ENCODE assay signal across 8 cellular contexts in the genomic region with DNA sequence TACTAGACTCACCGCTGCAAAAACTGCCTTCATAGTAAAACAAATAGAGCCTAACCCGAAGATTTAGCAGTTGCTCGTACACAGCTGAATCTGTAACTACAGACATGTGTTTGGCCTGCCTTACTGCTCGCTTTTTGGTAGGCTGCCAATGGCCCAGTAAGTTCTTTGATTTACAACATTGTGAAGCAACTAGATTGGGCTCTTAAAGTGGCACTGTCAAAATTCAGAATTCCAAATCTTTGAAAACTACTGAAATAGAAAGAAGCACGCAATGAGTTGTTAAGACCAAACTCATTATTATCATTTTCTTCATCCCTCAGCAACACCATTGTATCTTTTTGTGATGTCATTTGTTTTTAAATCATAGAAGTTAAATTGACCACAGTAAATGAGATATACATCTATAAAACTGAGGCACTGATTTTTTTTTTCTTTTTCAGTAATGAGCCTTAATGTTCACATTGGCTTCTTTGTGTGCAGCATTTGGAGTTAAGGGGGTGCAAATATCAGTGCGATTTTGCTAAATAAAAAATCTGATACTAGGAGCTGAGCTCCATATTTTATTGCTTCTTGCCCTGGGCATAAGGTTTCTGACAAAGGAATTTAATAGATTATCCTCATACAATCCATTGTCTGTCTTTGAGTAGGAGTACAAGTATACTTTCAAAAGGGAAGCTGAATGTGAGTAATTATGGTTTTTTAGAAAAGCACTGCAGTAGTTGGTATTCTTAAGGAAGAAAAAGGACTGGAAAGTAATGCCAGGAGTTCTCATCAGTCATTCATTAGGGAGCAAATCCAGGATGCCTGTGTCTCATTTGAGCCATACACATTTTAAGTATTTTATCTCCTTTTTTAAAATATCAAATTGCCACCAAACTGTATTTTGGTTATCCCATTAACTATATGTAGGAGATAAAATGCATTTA.
DNase-seq lines count a peak whose midpoint lies in the region; ATAC-seq and TF ChIP-seq lines count a peak whose summit lies in the region.

No MANE protein-coding gene starts in this region.

- TF ChIP-seq CTCF in astrocyte of the spinal cord (IDR thresholded peaks at IDR 0.05; ENCODE audit: low read depth, low read length), result no peak
- no peak for TF ChIP-seq CTCF in thyroid gland (IDR thresholded peaks at IDR 0.05)
- TF ChIP-seq CTCF in GM10248 (IDR thresholded peaks at IDR 0.05; ENCODE audit: control extremely low read depth, extremely low read depth, low read depth, missing control alignments), result no peak

- no peak overlapping the region for H3K27ac Mint-ChIP-seq in activated naive CD8-positive, alpha-beta T cell treated with anti-CD3 and anti-CD28 coated beads, Interleukin-2, amount 50 U/mL, for 24 hours

- ATAC-seq in activated naive CD8-positive, alpha-beta T cell treated with anti-CD3 and anti-CD28 coated beads, Interleukin-2, amount 50 U/mL, for 24 hours, result no peak
- ATAC-seq in HG02588 (IDR thresholded peaks at IDR 0.05; ENCODE audit: unreplicated experiment), result no peak

- CTCF ChIA-PET in GM10248 (lab: Yijun Ruan, JAX), result interaction anchor here (1.3 kb wide), 1 partner anchor 32 kb away, joined by 3 read pairs; no protein-coding TSS in a partner anchor

- TF ChIP-seq RAD21 in Ishikawa (IDR thresholded peaks at IDR 0.05; ENCODE audit: low read depth), result 0 out of 2 replicates have a peak, but pooled peaks have one; percentile 2

- peak overlapping the region; percentile 87 to 91 (median 88) for H3K27ac ChIP-seq in thyroid gland

- POLR2A ChIA-PET in GM10248 (lab: Yijun Ruan, JAX), result no interaction called here

- intact Hi-C loops in thyroid gland (cut with DNase I), result loop anchor here (10.0 kb wide), 1 partner anchor 239 kb away; the partner anchor contains the start of gene SRGAP1

- in situ Hi-C loops in astrocyte of the spinal cord (cut with HindIII; ENCODE audit: low sequenced_read_pairs), result no loop called here

- H3K27me3 Mint-ChIP-seq in activated naive CD8-positive, alpha-beta T cell treated with anti-CD3 and anti-CD28 coated beads, Interleukin-2, amount 50 U/mL, for 24 hours, result no peaks in the 10 kb centered on the region

- TF ChIP-seq EP300 in Ishikawa (IDR thresholded peaks at IDR 0.05; ENCODE audit: borderline replicate concordance), result peak; percentile 46; the same call in 1 of the 2 replicates

- no peak overlapping the region for H3K4me3 Mint-ChIP-seq in activated naive CD8-positive, alpha-beta T cell treated with anti-CD3 and anti-CD28 coated beads, Interleukin-2, amount 50 U/mL, for 24 hours

- no peaks in the 10 kb centered on the region for H3K9me3 ChIP-seq in thyroid gland

- DNase-seq in astrocyte of the spinal cord (ENCODE audit: low read depth, low spot score) (peak; percentile 91), kidney tubule cell (ENCODE audit: low spot score) (peak; percentile 41), thyroid gland (peak; percentile 92 to 94), GM19240 (ENCODE audit: insufficient read length, low spot score) (no peak), GM10248 (ENCODE audit: extremely low spot score) (no peak)
- no peak for DNase-seq in activated naive CD8-positive, alpha-beta T cell treated with anti-CD3 and anti-CD28 coated beads, Interleukin-2, amount 50 U/mL, for 24 hours

- H3K36me3 Mint-ChIP-seq in activated naive CD8-positive, alpha-beta T cell treated with anti-CD3 and anti-CD28 coated beads, Interleukin-2, amount 50 U/mL, for 24 hours (ENCODE audit: low read depth), result no peaks in the 10 kb centered on the region

- H3K9me3 Mint-ChIP-seq in activated naive CD8-positive, alpha-beta T cell treated with anti-CD3 and anti-CD28 coated beads, Interleukin-2, amount 50 U/mL, for 24 hours, result no peaks in the 10 kb centered on the region

- H3K4me3 ChIP-seq in astrocyte of the spinal cord (ENCODE audit: low read depth, low read length) (no peak overlapping the region), thyroid gland (replicated peaks in 1 of 3) (no peak overlapping the region)

- 21 to 43% methylated on average over 6 of the region's 6 CpGs for WGBS in thyroid gland, 2 donors

- TF ChIP-seq POLR2A in thyroid gland (IDR thresholded peaks at IDR 0.05), result peak in 1 of 2 donors; percentile 23

- H3K4me1 ChIP-seq in thyroid gland, result peaks cover 48 to 53% of the 10 kb centered on the region in 2 donors

- no peaks in the 10 kb centered on the region for H3K27me3 ChIP-seq in thyroid gland

- H3K36me3 ChIP-seq in thyroid gland, result no peaks in the 10 kb centered on the region

- H3K4me1 Mint-ChIP-seq in activated naive CD8-positive, alpha-beta T cell treated with anti-CD3 and anti-CD28 coated beads, Interleukin-2, amount 50 U/mL, for 24 hours, result no peaks in the 10 kb centered on the region

TF ChIP-seq in Ishikawa, 13 proteins besides CTCF, POLR2A, EP300 and RAD21:
- TF ChIP-seq NFIC (IDR thresholded peaks at IDR 0.05) (peak; percentile 88), EGR1 (IDR thresholded peaks at IDR 0.05) (no peak), CREB1 (IDR thresholded peaks at IDR 0.05; ENCODE audit: low read depth) (0 out of 2 replicates have a peak, but pooled peaks have one; percentile 25), TCF12 (IDR thresholded peaks at IDR 0.05; ENCODE audit: low read depth) (peak; percentile 51; the same call in 1 of the 2 replicates), CEBPB (IDR thresholded peaks at IDR 0.05) (peak; percentile 92), USF1 (IDR thresholded peaks at IDR 0.05) (no peak), TEAD4 (IDR thresholded peaks at IDR 0.05) (0 out of 2 replicates have a peak, but pooled peaks have one; percentile 43)
- TF ChIP-seq, protein P1, sequence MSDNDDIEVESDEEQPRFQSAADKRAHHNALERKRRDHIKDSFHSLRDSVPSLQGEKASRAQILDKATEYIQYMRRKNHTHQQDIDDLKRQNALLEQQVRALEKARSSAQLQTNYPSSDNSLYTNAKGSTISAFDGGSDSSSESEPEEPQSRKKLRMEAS (IDR thresholded peaks at IDR 0.05), result peak; percentile 76
TF ChIP-seq in Ishikawa: peak in this region for 6.

Comparison
In these comparisons a context has a peak if more than half of its experiments do, and no peak if none do; other contexts are left out.
1. DNase-seq: peak in astrocyte of the spinal cord (single experiment), kidney tubule cell (single experiment) and thyroid gland (2 of 2); none in activated naive CD8-positive, alpha-beta T cell treated with anti-CD3 and anti-CD28 coated beads, Interleukin-2, amount 50 U/mL, for 24 hours (single experiment), GM19240 (single experiment) and GM10248 (single experiment).